Comparison of ENCODE assay signal across 11 cellular contexts in the genomic region with DNA sequence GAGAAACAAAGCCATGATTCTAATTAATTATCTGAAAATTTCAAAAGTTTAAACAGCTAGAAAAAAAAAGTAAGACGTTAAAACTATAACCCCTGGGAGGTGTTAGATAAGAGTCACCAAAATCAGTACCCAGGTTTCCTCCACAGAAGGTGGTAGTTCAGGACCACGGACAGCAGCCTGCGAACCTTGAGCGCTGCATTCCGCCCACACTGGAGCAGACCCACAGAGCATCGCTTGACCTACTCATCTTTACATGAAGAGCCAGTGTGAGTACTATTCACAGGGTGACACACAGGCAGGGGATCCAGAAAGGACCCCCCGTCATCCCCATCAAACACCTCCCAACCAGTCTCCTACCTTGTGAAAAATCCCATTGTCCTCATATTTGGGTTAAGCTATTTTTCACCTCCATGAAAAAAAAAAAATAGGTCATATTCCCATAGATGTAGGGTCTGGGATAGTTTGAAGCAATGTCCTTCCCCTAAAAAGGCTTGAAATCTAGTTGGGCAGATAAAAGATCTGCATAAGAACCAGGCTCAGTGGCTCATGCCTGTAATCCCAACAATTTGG. TPM values are rescaled to one million over a fixed set of nuclear protein-coding genes. Genes with fewer than 3 reads are reported as not detected.
DNase-seq lines count a peak whose midpoint lies in the region; ATAC-seq and TF ChIP-seq lines count a peak whose summit lies in the region.
"Had no signal": no experiment of that assay in that cellular context is flagged by ENCODE, and none has a peak within 500 bp of the region (broad histone marks: within the 10 kb centered on the region; RNA-seq: fewer than 3 reads in every experiment).

No MANE protein-coding gene starts in this region.

- H3K4me3 ChIP-seq in A673 (ENCODE audit: low read depth, low read length, poor library complexity, severe bottlenecking) (no peak overlapping the region), sigmoid colon (no peak overlapping the region)

- POLR2A ChIA-PET in A673 (lab: Charles Lee; ENCODE audit: low non-redundant PET), result no interaction called here
- POLR2A ChIA-PET in activated CD8-positive, alpha-beta T cell treated with anti-CD3 and anti-CD28 coated beads for 36 hours (lab: Charles Lee), result interaction anchor here (1.7 kb wide), 1 partner anchor 8 kb away, joined by 4 read pairs; the partner anchor contains the start of gene CHGA

- no peaks in the 10 kb centered on the region for H3K9me3 ChIP-seq in A673 (ENCODE audit: low read depth, low read length, poor library complexity, severe bottlenecking)
- no peaks in the 10 kb centered on the region for H3K9me3 ChIP-seq in sigmoid colon

- H3K36me3 Mint-ChIP-seq in activated CD8-positive, alpha-beta T cell treated with anti-CD3 and anti-CD28 coated beads for 36 hours (ENCODE audit: low read depth), result no peaks in the 10 kb centered on the region

- H3K27me3 ChIP-seq in A673 (replicated peaks; ENCODE audit: insufficient read depth, low read depth, low read length, poor library complexity), result no peaks in the 10 kb centered on the region
- peaks cover 0 to 6% (median 0%) of the 10 kb centered on the region in 3 donors for H3K27me3 ChIP-seq in sigmoid colon

- WGBS in sigmoid colon, 2 donors, result 7 to 8% methylated on average over 7 of the region's 7 CpGs

- no peak for TF ChIP-seq EP300 in sigmoid colon (IDR thresholded peaks at IDR 0.05)

- no peak for TF ChIP-seq CTCF in A673 (conservative IDR thresholded peaks at IDR 0.05; ENCODE audit: low read depth, low read length)
- TF ChIP-seq CTCF in activated CD8-positive, alpha-beta T cell treated with anti-CD3 and anti-CD28 coated beads for 36 hours (IDR thresholded peaks at IDR 0.05), result no peak
- TF ChIP-seq CTCF in sigmoid colon (IDR thresholded peaks at IDR 0.05), result no peak

- BruUV-seq in A673 (replicated peaks; lab: Mats Ljungman, UMichigan), result no TSS peak

- H3K36me3 ChIP-seq in A673 (ENCODE audit: insufficient read depth, low read length, poor library complexity, severe bottlenecking) (no peaks in the 10 kb centered on the region), sigmoid colon (no peaks in the 10 kb centered on the region)

- CTCF ChIA-PET in A673 (lab: Charles Lee), result no interaction called here
- CTCF ChIA-PET in activated CD8-positive, alpha-beta T cell treated with anti-CD3 and anti-CD28 coated beads for 36 hours (lab: Charles Lee), result interaction anchor here (1.1 kb wide), 1 partner anchor 9 kb away, joined by 3 read pairs; no protein-coding TSS in a partner anchor

- no peak for TF ChIP-seq POLR2A in sigmoid colon (IDR thresholded peaks at IDR 0.05)

- H3K4me1 ChIP-seq in A673 (ENCODE audit: insufficient read depth, low read length, poor library complexity, severe bottlenecking), result no peaks in the 10 kb centered on the region
- H3K4me1 ChIP-seq in sigmoid colon, result no peaks in the 10 kb centered on the region

- H3K27me3 Mint-ChIP-seq in activated CD8-positive, alpha-beta T cell treated with anti-CD3 and anti-CD28 coated beads for 36 hours, result peaks cover 7% of the 10 kb centered on the region

- H3K4me3 Mint-ChIP-seq in activated CD8-positive, alpha-beta T cell treated with anti-CD3 and anti-CD28 coated beads for 36 hours, result no peak overlapping the region

- DNase-seq in A673 (ENCODE audit: low spot score) (peak; percentile 37), HT-29 (ENCODE audit: low spot score) (peak; percentile 18), islet precursor cell (peak; percentile 77), sigmoid colon (no peak)
- peak; percentile 71 for DNase-seq in activated CD8-positive, alpha-beta T cell treated with anti-CD3 and anti-CD28 coated beads for 36 hours
- DNase-seq: DMS79 treated with DMSO at 0.1 percent for 48 hours; NK-92 treated with Interleukin-12 subunit alpha and Interleukin-12 subunit beta, amount 100 ng/mL, for 24 hours had no signal

- no peaks in the 10 kb centered on the region for H3K4me1 Mint-ChIP-seq in activated CD8-positive, alpha-beta T cell treated with anti-CD3 and anti-CD28 coated beads for 36 hours (ENCODE audit: low read depth)

- intact Hi-C loops in A673 (cut with micrococcal nuclease; ENCODE audit: unreplicated experiment) (no loop called here), sigmoid colon (cut with DNase I) (no loop called here)
- intact Hi-C loops in activated CD8-positive, alpha-beta T cell treated with anti-CD3 and anti-CD28 coated beads for 36 hours (cut with micrococcal nuclease), result no loop called here

- no peak overlapping the region for H3K27ac Mint-ChIP-seq in activated CD8-positive, alpha-beta T cell treated with anti-CD3 and anti-CD28 coated beads for 36 hours

- no peaks in the 10 kb centered on the region for H3K9me3 Mint-ChIP-seq in activated CD8-positive, alpha-beta T cell treated with anti-CD3 and anti-CD28 coated beads for 36 hours

- peak; percentile 51 for ATAC-seq in activated CD8-positive, alpha-beta T cell treated with anti-CD3 and anti-CD28 coated beads for 36 hours
- ATAC-seq in HG02623 (IDR thresholded peaks at IDR 0.05; ENCODE audit: unreplicated experiment) (no peak), GM19467 (IDR thresholded peaks at IDR 0.05; ENCODE audit: unreplicated experiment) (no peak), esophagus mucosa (no peak)

- H3K27ac ChIP-seq in A673 (ENCODE audit: low read depth, low read length, poor library complexity, severe bottlenecking) (no peak overlapping the region), sigmoid colon (no peak overlapping the region)

RNA-seq across cellular contexts. Expression of gene CHGA, which starts 8.8 kb away (rescaled TPM):
- total RNA-seq in A673 (2021) (12.7 and 14.8 TPM in 2 replicates), esophagus mucosa (0.08 TPM), sigmoid colon (1 to 10 TPM in 3 of 4 donors, under 1 TPM in 1; 0.99 to 5.0 (median 4.5) TPM)
- total RNA-seq in HT-29 (2014; rRNA removed; shearing (Covaris generic)), result not detected in 2 replicates
- total RNA-seq in activated CD8-positive, alpha-beta T cell treated with anti-CD3 and anti-CD28 coated beads for 36 hours, result not detected
- 10 to 100 TPM; 36.0 to 55.4 (median 37.2) TPM for polyA plus RNA-seq in sigmoid colon
- total RNA-seq: kidney epithelial cell had no signal
